In genomic region chr17:76354317-76354729, GRCh38 we compare ENCODE assay signal across 8 cellular contexts. TPM values are rescaled to one million over a fixed set of nuclear protein-coding genes. Genes with fewer than 3 reads are reported as not detected.
DNase-seq lines count a peak whose midpoint lies in the region; ATAC-seq and TF ChIP-seq lines count a peak whose summit lies in the region.

No MANE protein-coding gene starts in this region.

- CTCF ChIA-PET in activated CD8-positive, alpha-beta T cell treated with anti-CD3 and anti-CD28 coated beads, Interleukin-2, amount 10 ng/mL, durations not matched to agents 7 days and 5 days (lab: Charles Lee) = interaction anchor here (0.6 to 4.2 kb wide), 10 partner anchors 9 to 162 kb away, joined by 3 to 35 read pairs (median 4); partner anchors contain the start of gene SPHK1

- H3K4me1 Mint-ChIP-seq in activated CD8-positive, alpha-beta T cell treated with anti-CD3 and anti-CD28 coated beads, Interleukin-2, amount 10 ng/mL, durations not matched to agents 7 days and 5 days (ENCODE audit: low read depth) = peaks cover 28% of the 10 kb centered on the region
- peaks cover 28% of the 10 kb centered on the region for H3K4me1 Mint-ChIP-seq in stimulated activated memory B cell treated with anti-CD40 and anti-IgM and Interleukin-4, amounts not matched to agents 10 μg/mL and 1 μg/mL and 100 μg/mL, for 72 hours

- peak overlapping the region; percentile 100 for H3K27ac Mint-ChIP-seq in activated CD8-positive, alpha-beta T cell treated with anti-CD3 and anti-CD28 coated beads, Interleukin-2, amount 10 ng/mL, durations not matched to agents 7 days and 5 days
- peak overlapping the region; percentile 95 for H3K27ac Mint-ChIP-seq in stimulated activated memory B cell treated with anti-CD40 and anti-IgM and Interleukin-4, amounts not matched to agents 10 μg/mL and 1 μg/mL and 100 μg/mL, for 72 hours

- H2AFZ ChIP-seq in hepatocyte = peak overlapping the region; percentile 90

- H4K20me1 ChIP-seq in hepatocyte (ENCODE audit: insufficient read depth, poor library complexity, severe bottlenecking) = no peaks in the 10 kb centered on the region

- no peaks in the 10 kb centered on the region for H3K9me3 Mint-ChIP-seq in activated CD8-positive, alpha-beta T cell treated with anti-CD3 and anti-CD28 coated beads, Interleukin-2, amount 10 ng/mL, durations not matched to agents 7 days and 5 days (ENCODE audit: insufficient read depth)
- H3K9me3 Mint-ChIP-seq in stimulated activated memory B cell treated with anti-CD40 and anti-IgM and Interleukin-4, amounts not matched to agents 10 μg/mL and 1 μg/mL and 100 μg/mL, for 72 hours = no peaks in the 10 kb centered on the region

- peak overlapping the region; percentile 99 for H3K4me2 ChIP-seq in hepatocyte

- peaks cover 15% of the 10 kb centered on the region for H3K36me3 Mint-ChIP-seq in activated CD8-positive, alpha-beta T cell treated with anti-CD3 and anti-CD28 coated beads, Interleukin-2, amount 10 ng/mL, durations not matched to agents 7 days and 5 days (ENCODE audit: low read depth)
- H3K36me3 Mint-ChIP-seq in stimulated activated memory B cell treated with anti-CD40 and anti-IgM and Interleukin-4, amounts not matched to agents 10 μg/mL and 1 μg/mL and 100 μg/mL, for 72 hours = no peaks in the 10 kb centered on the region

- 9% methylated on average over 18 of the region's 18 CpGs for WGBS in hepatocyte (ENCODE audit: low lambda C conversion rate, missing lambda C conversion rate)

- no peaks in the 10 kb centered on the region for H3K27me3 ChIP-seq in hepatocyte

- H3K4me3 ChIP-seq in HFF-Myc (replicated peaks; ENCODE audit: low read depth, low read length) (peak overlapping the region; percentile 57), hepatocyte (peak overlapping the region; percentile 67)

- no peaks in the 10 kb centered on the region for H3K9me2 ChIP-seq in hepatocyte (replicated peaks; ENCODE audit: insufficient read depth)

- no peaks in the 10 kb centered on the region for H3K27me3 Mint-ChIP-seq in activated CD8-positive, alpha-beta T cell treated with anti-CD3 and anti-CD28 coated beads, Interleukin-2, amount 10 ng/mL, durations not matched to agents 7 days and 5 days (ENCODE audit: low read depth)
- H3K27me3 Mint-ChIP-seq in stimulated activated memory B cell treated with anti-CD40 and anti-IgM and Interleukin-4, amounts not matched to agents 10 μg/mL and 1 μg/mL and 100 μg/mL, for 72 hours = no peaks in the 10 kb centered on the region

- no peaks in the 10 kb centered on the region for H3K9me3 ChIP-seq in hepatocyte (ENCODE audit: low read depth)

- POLR2A ChIA-PET in activated CD8-positive, alpha-beta T cell treated with anti-CD3 and anti-CD28 coated beads, Interleukin-2, amount 10 ng/mL, durations not matched to agents 7 days and 5 days (lab: Charles Lee) = interaction anchor here (0.9 to 2.4 kb wide), 8 partner anchors 26 to 359 kb away, joined by 3 to 24 read pairs (median 4); partner anchors contain the start of genes SPHK1 and SRP68

- H3K4me3 Mint-ChIP-seq in activated CD8-positive, alpha-beta T cell treated with anti-CD3 and anti-CD28 coated beads, Interleukin-2, amount 10 ng/mL, durations not matched to agents 7 days and 5 days = peak overlapping the region; percentile 98
- H3K4me3 Mint-ChIP-seq in stimulated activated memory B cell treated with anti-CD40 and anti-IgM and Interleukin-4, amounts not matched to agents 10 μg/mL and 1 μg/mL and 100 μg/mL, for 72 hours = peak overlapping the region; percentile 82

- peaks cover 35% of the 10 kb centered on the region for H3K79me2 ChIP-seq in hepatocyte

- H3K27ac ChIP-seq in hepatocyte = no peak overlapping the region

- ATAC-seq in activated CD8-positive, alpha-beta T cell treated with anti-CD3 and anti-CD28 coated beads, Interleukin-2, amount 10 ng/mL, durations not matched to agents 7 days and 5 days = no peak
- no peak for ATAC-seq in stimulated activated memory B cell treated with anti-CD40 and anti-IgM and Interleukin-4, amounts not matched to agents 10 μg/mL and 1 μg/mL and 100 μg/mL, for 72 hours

- no peak for TF ChIP-seq CTCF in HFF-Myc (IDR thresholded peaks at IDR 0.05; ENCODE audit: low read depth, low read length, missing control alignments)
- no peak for TF ChIP-seq CTCF in hepatocyte (IDR thresholded peaks at IDR 0.05; ENCODE audit: poor library complexity)

- no peak for DNase-seq in HFF-Myc (ENCODE audit: extremely low read depth, low read depth)
- no peak for DNase-seq in activated CD8-positive, alpha-beta T cell treated with anti-CD3 and anti-CD28 coated beads, Interleukin-2, amount 10 ng/mL, durations not matched to agents 7 days and 5 days
- no peak for DNase-seq in hepatocyte (ENCODE audit: low spot score)
- no peak for DNase-seq in activated gamma-delta T cell treated with Interleukin-2 at 50 U/mL for 16 hours
- DNase-seq in NCI-H1092 (lab: John Stamatoyannopoulos, UW) = no peak
- DNase-seq in NCI-H1105 treated with DMSO at 0.1 percent for 48 hours (lab: John Stamatoyannopoulos, UW) = no peak
- DNase-seq in NCI-H526 (lab: John Stamatoyannopoulos, UW) = no peak

- peaks cover 6% of the 10 kb centered on the region for H3K4me1 ChIP-seq in hepatocyte (ENCODE audit: insufficient read depth)

- H3K36me3 ChIP-seq in hepatocyte (replicated peaks; ENCODE audit: insufficient read depth, low read depth) = no peaks in the 10 kb centered on the region

RNA-seq across cellular contexts. Expression of gene PRPSAP1, which starts 0.6 kb away (rescaled TPM):
- 10 to 100 TPM; 64.2 to 74.1 TPM for total RNA-seq in activated CD8-positive, alpha-beta T cell treated with anti-CD3 and anti-CD28 coated beads, Interleukin-2, amount 10 ng/mL, durations not matched to agents 7 days and 5 days
- 42.1 and 61.8 TPM in 2 replicates for total RNA-seq in hepatocyte
- 42.3 and 62.3 TPM in 2 replicates for polyA plus RNA-seq in hepatocyte

RNA-seq across cellular contexts. Expression of gene SPHK1, which starts 30.1 kb away (rescaled TPM):
- 1 to 10 TPM; 3.8 to 4.7 TPM for total RNA-seq in activated CD8-positive, alpha-beta T cell treated with anti-CD3 and anti-CD28 coated beads, Interleukin-2, amount 10 ng/mL, durations not matched to agents 7 days and 5 days
- 3.8 and 5.2 TPM in 2 replicates for total RNA-seq in hepatocyte
- polyA plus RNA-seq in hepatocyte = 12.1 and 15.2 TPM in 2 replicates

RNA-seq across cellular contexts. Expression of gene QRICH2, which starts 46.2 kb away (rescaled TPM):
- 1 to 10 TPM; 3.7 to 4.8 TPM for total RNA-seq in activated CD8-positive, alpha-beta T cell treated with anti-CD3 and anti-CD28 coated beads, Interleukin-2, amount 10 ng/mL, durations not matched to agents 7 days and 5 days
- total RNA-seq in hepatocyte = 2.8 and 3.6 TPM in 2 replicates
- polyA plus RNA-seq in hepatocyte = 2.3 and 2.9 TPM in 2 replicates
